In the genomic region with DNA sequence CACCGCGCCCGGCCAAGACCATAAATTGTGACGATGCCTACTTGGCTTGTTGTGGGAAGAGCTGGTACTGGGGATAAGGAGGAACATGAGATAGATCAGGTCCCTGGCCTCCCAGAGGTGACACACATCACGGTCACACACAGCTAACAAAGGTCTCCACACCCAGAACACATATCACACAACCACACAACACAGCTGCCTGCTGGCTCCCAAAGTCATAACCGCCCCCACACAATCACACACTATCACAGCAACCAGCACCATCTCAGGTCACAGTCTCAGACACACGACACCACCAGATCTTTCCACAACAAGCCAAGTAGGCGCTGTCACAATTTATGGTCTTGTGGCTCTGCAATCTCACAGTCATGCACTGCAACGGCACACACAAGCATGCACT, we compare ENCODE assay signal across 19 cellular contexts. TPM values are rescaled to one million over a fixed set of nuclear protein-coding genes. Genes with fewer than 3 reads are reported as not detected.
DNase-seq lines count a peak whose midpoint lies in the region; ATAC-seq and TF ChIP-seq lines count a peak whose summit lies in the region.
"Had no signal": no experiment of that assay in that cellular context is flagged by ENCODE, and none has a peak within 500 bp of the region (broad histone marks: within the 10 kb centered on the region; RNA-seq: fewer than 3 reads in every experiment).

No MANE protein-coding gene starts in this region.

- DNase-seq in left ventricle myocardium inferior (no peak), Right ventricle myocardium inferior (ENCODE audit: missing footprints) (no peak), GM23248 (peak; percentile 28), immature natural killer cell (no peak), vagina (ENCODE audit: extremely low spot score in 2 of 2) (no peak), NCI-H1417 treated with DMSO at 0.1 percent for 48 hours (lab: John Stamatoyannopoulos, UW) (no peak)
- DNase-seq: AML-193, EL, Kasumi-1, NCI-H1105 treated with DMSO at 0.1 percent for 48 hours, NCI-H187 treated with DMSO at 0.1 percent for 48 hours, NCI-H2171, NCI-H446 treated with DMSO at 0.1 percent for 48 hours, NCI-H774, SHP77 had no signal

- TF ChIP-seq POLR2A in vagina (IDR thresholded peaks at IDR 0.05): no peak

- in situ Hi-C loops in GM23248 (cut with MboI): no loop called here

- no peak overlapping the region for H3K4me3 ChIP-seq in left ventricle myocardium inferior
- H3K4me3 ChIP-seq in GM23248: no peak overlapping the region
- no peak overlapping the region for H3K4me3 ChIP-seq in vagina
- H3K4me3 ChIP-seq: A549 had no signal

- H3K27me3 ChIP-seq in left ventricle myocardium inferior (ENCODE audit: low read depth) (peaks cover 95% of the 10 kb centered on the region), GM23248 (replicated peaks; ENCODE audit: insufficient read depth) (no peaks in the 10 kb centered on the region), vagina (no peaks in the 10 kb centered on the region)

- H3K27me3 Mint-ChIP-seq in immature natural killer cell (ENCODE audit: low read depth in 3 of 3): peaks cover 11 to 23% (median 19%) of the 10 kb centered on the region in 3 donors

- H3K27ac ChIP-seq in left ventricle myocardium inferior (replicated peaks) (peak overlapping the region; percentile 87), GM23248 (no peak overlapping the region), vagina (peak overlapping the region; percentile 92)
- H3K27ac ChIP-seq: A549 had no signal

- H3K27ac Mint-ChIP-seq in immature natural killer cell: peak overlapping the region in 4 of 6 donors; percentile 10 to 52 (median 18)

- H3K9ac ChIP-seq in GM23248: no peak overlapping the region

- no peak for ATAC-seq in Right ventricle myocardium inferior
- ATAC-seq in GM18511 (IDR thresholded peaks at IDR 0.05; ENCODE audit: unreplicated experiment): no peak
- ATAC-seq: A549, Panc1 had no signal

- intact Hi-C loops in left ventricle myocardium inferior (cut with micrococcal nuclease) (no loop called here), Right ventricle myocardium inferior (cut with DNase I) (loop anchor here (5.0 kb wide), 1 partner anchor 57 kb away; no protein-coding TSS in a partner anchor), vagina (cut with DNase I) (no loop called here)

- H3K4me2 ChIP-seq in GM23248 (ENCODE audit: unreplicated experiment): no peak overlapping the region
- H3K4me2 ChIP-seq: A549 had no signal

- H3K36me3 Mint-ChIP-seq in immature natural killer cell: peaks cover 0 to 9% (median 0%) of the 10 kb centered on the region in 3 donors

- peaks cover 62 to 71% of the 10 kb centered on the region in 2 donors for H3K4me1 Mint-ChIP-seq in immature natural killer cell

- no peak overlapping the region for H2AFZ ChIP-seq in GM23248

- peak overlapping the region in 4 of 5 donors; percentile 57 to 81 (median 66) for H3K4me3 Mint-ChIP-seq in immature natural killer cell

- H4K20me1 ChIP-seq in GM23248 (ENCODE audit: insufficient read depth): no peaks in the 10 kb centered on the region

- 69% methylated on average over 9 of the region's 9 CpGs for WGBS in GM23248 (ENCODE audit: low coverage in 1 of 2, low lambda C conversion rate in 2 of 2, missing lambda C conversion rate in 2 of 2), 2 experiments

- H3K9me2 ChIP-seq in GM23248 (ENCODE audit: insufficient read depth): no peaks in the 10 kb centered on the region

- H3K9me3 ChIP-seq in left ventricle myocardium inferior (replicated peaks) (no peaks in the 10 kb centered on the region), GM23248 (ENCODE audit: low read depth) (no peaks in the 10 kb centered on the region), vagina (no peaks in the 10 kb centered on the region)
- H3K9me3 ChIP-seq: A549 had no signal

- peaks cover 55% of the 10 kb centered on the region for H3K4me1 ChIP-seq in left ventricle myocardium inferior
- H3K4me1 ChIP-seq in GM23248 (ENCODE audit: insufficient read depth): peaks cover 23% of the 10 kb centered on the region
- peaks cover 52% of the 10 kb centered on the region for H3K4me1 ChIP-seq in vagina

- H3K9me3 Mint-ChIP-seq in immature natural killer cell: no peaks in the 10 kb centered on the region

- H3K79me2 ChIP-seq in GM23248 (ENCODE audit: insufficient read depth): no peaks in the 10 kb centered on the region

- TF ChIP-seq CTCF in left ventricle myocardium inferior (IDR thresholded peaks at IDR 0.05; ENCODE audit: borderline replicate concordance) (no peak), vagina (IDR thresholded peaks at IDR 0.05) (no peak)

- H3K36me3 ChIP-seq in left ventricle myocardium inferior (peaks cover 31% of the 10 kb centered on the region), GM23248 (ENCODE audit: low read depth) (no peaks in the 10 kb centered on the region), vagina (no peaks in the 10 kb centered on the region)

- peaks cover 9% of the 10 kb centered on the region for H3F3A ChIP-seq in GM23248 (ENCODE audit: insufficient read depth)

RNA-seq across cellular contexts. Expression of a gene that starts 5.7 kb away (rescaled TPM):
- total RNA-seq in left ventricle myocardium inferior: 8.7 TPM
- 10.4 TPM for total RNA-seq in Right ventricle myocardium inferior
- total RNA-seq in GM23248 (2014; rRNA removed; shearing (Covaris generic)): 22.8 and 26.8 TPM in 2 replicates
- polyA plus RNA-seq in GM23248 (2016; fragmentation: Nextera tagmentation; extraction: Ambion mirVana): 4.1 and 4.2 TPM in 2 replicates
- not detected for polyA plus RNA-seq in immature natural killer cell
- 13.3 TPM for total RNA-seq in vagina

RNA-seq across cellular contexts. Expression of a gene that starts 8.7 kb away (rescaled TPM):
- total RNA-seq in left ventricle myocardium inferior (not detected), Right ventricle myocardium inferior (not detected), vagina (not detected)
- 0.97 TPM in 1 of 2 replicates, not detected in the other for total RNA-seq in GM23248 (2014; rRNA removed; shearing (Covaris generic))
- polyA plus RNA-seq in GM23248 (2016; fragmentation: Nextera tagmentation; extraction: Ambion mirVana) (0.19 TPM in 1 of 2 replicates, not detected in the other), immature natural killer cell (not detected)
- total RNA-seq: H1 had no signal
